In the genomic region with DNA sequence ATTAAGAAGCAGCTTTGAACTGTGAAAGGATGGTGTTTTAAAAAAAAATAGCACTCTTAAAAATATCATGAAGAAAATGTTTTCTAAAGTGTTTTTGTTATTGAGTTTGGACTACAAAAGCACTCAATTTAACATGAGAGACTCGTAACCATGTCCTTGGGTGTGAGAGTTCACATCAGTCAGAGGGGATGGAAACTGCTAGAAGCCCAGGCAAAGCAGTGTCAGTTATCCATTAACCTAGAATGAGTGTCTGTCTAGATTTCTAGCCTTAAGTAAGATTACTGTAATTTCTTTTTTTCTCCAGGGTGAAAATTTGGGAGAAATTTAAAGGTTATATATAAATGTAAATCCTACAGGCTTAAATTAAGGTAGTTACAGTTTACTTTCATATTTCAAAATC, we compare ENCODE assay signal across 38 cellular contexts. TPM values are rescaled to one million over a fixed set of nuclear protein-coding genes. Genes with fewer than 3 reads are reported as not detected.
"Had no signal": no experiment of that assay in that cellular context is flagged by ENCODE, and none has a peak within 500 bp of the region (broad histone marks: within the 10 kb centered on the region; RNA-seq: fewer than 3 reads in every experiment).

No MANE protein-coding gene starts in this region.

- H3K9me3 ChIP-seq: MG63 had no signal

- H3K4me3 ChIP-seq: MG63 had no signal

- DNase-seq: Karpas-422, Kasumi-1, KG1, MG63, MM.1S, MV-4-11, NCI-H1048, NCI-H1092, NCI-H1092 treated with DMSO at 0.1 percent for 48 hours, NCI-H1105, NCI-H1105 treated with DMSO at 0.1 percent for 48 hours, NCI-H1417, NCI-H1417 treated with DMSO at 0.1 percent for 48 hours, NCI-H1436, NCI-H1436 treated with DMSO at 0.1 percent for 48 hours, NCI-H146, NCI-H1694, NCI-H1694 treated with DMSO at 0.1 percent for 48 hours, NCI-H187, NCI-H187 treated with DMSO at 0.1 percent for 48 hours, NCI-H1930, NCI-H2029, NCI-H2029 treated with DMSO at 0.1 percent for 48 hours, NCI-H2081, NCI-H2081 treated with DMSO at 0.1 percent for 48 hours, NCI-H2107, NCI-H2171, NCI-H2171 treated with DMSO at 0.1 percent for 48 hours, NCI-H2227 treated with DMSO at 0.1 percent for 48 hours, NCI-H226, NCI-H345, NCI-H446, NCI-H446 treated with DMSO at 0.1 percent for 48 hours had no signal

- H3K27ac ChIP-seq: KMS-11 had no signal

- H3K27me3 ChIP-seq: MG63 had no signal

- H3K9ac ChIP-seq: KMS-11 had no signal

- H3K36me3 ChIP-seq: MG63 had no signal

- H3K4me2 ChIP-seq: KMS-11 had no signal

RNA-seq across cellular contexts. Expression of a gene that starts 31.7 kb away (rescaled TPM):
- total RNA-seq: LHCN-M2, M059J, MCF 10A, NCI-H460 had no signal
